8 cellular contexts compared by ENCODE assay signal in the genomic region with DNA sequence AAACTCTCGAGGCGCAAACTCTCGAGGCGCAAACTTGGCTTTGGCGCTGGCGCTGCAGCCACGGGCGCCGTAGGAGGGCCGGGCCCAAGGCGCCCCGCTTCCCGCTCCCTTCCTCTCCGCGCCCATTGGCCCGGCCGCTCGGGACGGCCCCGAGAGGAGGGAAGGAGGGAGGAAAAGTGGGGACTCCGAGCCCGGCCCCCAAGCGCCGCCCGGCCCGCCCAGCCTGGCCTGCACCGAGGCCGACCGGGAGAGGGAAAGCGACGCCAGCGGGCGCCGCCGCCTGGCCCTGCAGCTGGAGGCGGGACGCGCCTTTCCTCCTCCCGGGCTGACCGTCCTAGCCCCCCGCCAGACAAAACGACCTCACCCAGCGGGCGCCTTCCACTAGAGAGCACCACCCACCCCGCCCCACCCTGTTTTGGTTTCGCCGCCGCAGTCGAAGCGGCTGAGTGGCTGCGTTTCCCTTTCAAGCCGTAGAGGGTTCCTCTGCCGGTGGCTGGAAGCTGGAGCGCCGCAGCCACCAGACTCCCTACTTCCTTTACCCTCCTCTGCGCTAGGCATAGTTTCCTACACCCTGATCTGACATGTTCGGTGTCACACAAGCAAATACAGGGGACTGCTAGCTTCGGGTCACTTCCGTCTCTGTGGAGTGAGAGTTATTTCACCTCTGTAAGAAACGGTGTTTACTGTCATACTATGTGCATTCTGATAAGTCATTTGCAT. TPM values are rescaled to one million over a fixed set of nuclear protein-coding genes. Genes with fewer than 3 reads are reported as not detected.
A peak's percentile ranks its signal among the peaks of the same experiment; 100 is the strongest.
DNase-seq lines count a peak whose midpoint lies in the region; ATAC-seq and TF ChIP-seq lines count a peak whose summit lies in the region.

TSS of gene MBOAT1 (minus strand) at position 78 of the 720 bp plus-strand sequence. CDS start 235 bp downstream, outside the sequence.

- intact Hi-C loops in aorta (cut with DNase I) = no loop called here

- H3K27me3 ChIP-seq in right atrium auricular region = no peaks in the 10 kb centered on the region
- H3K27me3 ChIP-seq in aorta (ENCODE audit: control insufficient read depth in 1 of 2, insufficient read depth in 2 of 2, low read length in 1 of 2) = no peaks in the 10 kb centered on the region

- no peaks in the 10 kb centered on the region for H3K36me3 ChIP-seq in right atrium auricular region
- H3K36me3 ChIP-seq in aorta (ENCODE audit: control insufficient read depth in 1 of 2, insufficient read depth in 2 of 2, low read length in 1 of 2) = no peaks in the 10 kb centered on the region

- TF ChIP-seq CTCF in GM12865 (IDR thresholded peaks at IDR 0.05; ENCODE audit: insufficient read depth, low read depth, low read length, missing control alignments) (peak; percentile 10), right atrium auricular region (IDR thresholded peaks at IDR 0.05) (no peak)

- WGBS in aorta, 2 donors = 0% methylated on average over 45 to 60 of the region's 60 CpGs

- peak within 1 kb of the TSS; percentile 94 for H3K27ac ChIP-seq in right atrium auricular region
- H3K27ac ChIP-seq in aorta (ENCODE audit: low read depth in 1 of 2, low read length in 2 of 2) = peak within 1 kb of the TSS; percentile 16 to 73

- ATAC-seq in HG02610 (IDR thresholded peaks at IDR 0.05; ENCODE audit: unreplicated experiment) (peak; percentile 87), aorta (ENCODE audit: low FRiP score) (peak; percentile 98)

- peak; percentile 93 for DNase-seq in GM12865 (ENCODE audit: low read depth)
- peak; percentile 77 for DNase-seq in NCI-H1092 treated with DMSO at 0.1 percent for 48 hours (lab: John Stamatoyannopoulos, UW)
- peak; percentile 90 to 92 for DNase-seq in SW 1271 (lab: John Stamatoyannopoulos, UW)
- DNase-seq in amniotic stem cell (lab: John Stamatoyannopoulos, UW) = peak; percentile 77
- DNase-seq in right atrium auricular region (ENCODE audit: low spot score) = peak; percentile 89
- DNase-seq in pulmonary artery endothelial cell (ENCODE audit: low read depth, low spot score) = peak; percentile 56
- peak; percentile 95 to 96 for DNase-seq in aorta

- H3K4me3 ChIP-seq in GM12865 (ENCODE audit: low read depth, low read length) (peak within 1 kb of the TSS; percentile 96), right atrium auricular region (peak within 1 kb of the TSS; percentile 68 to 85), aorta (ENCODE audit: low read length in 2 of 2) (peak within 1 kb of the TSS; percentile 40 to 94)

- H3K4me1 ChIP-seq in right atrium auricular region = peaks cover 0 to 49% of the 10 kb centered on the region in 2 donors
- H3K4me1 ChIP-seq in aorta (ENCODE audit: control insufficient read depth in 1 of 2, insufficient read depth in 2 of 2, low read length in 2 of 2) = no peaks in the 10 kb centered on the region

- H3K9me3 ChIP-seq in right atrium auricular region (no peaks in the 10 kb centered on the region), aorta (ENCODE audit: control insufficient read depth, low read length) (no peaks in the 10 kb centered on the region)

RNA-seq across cellular contexts. Expression of gene MBOAT1, which starts in this region (rescaled TPM):
- total RNA-seq in right atrium auricular region = 1 to 10 TPM; 5.0 to 7.0 TPM
- 2.4 and 7.1 TPM in 2 replicates for total RNA-seq in pulmonary artery endothelial cell
- 10 to 100 TPM in 1 of 2 donors, 1 to 10 TPM in 1; 7.4 to 13.8 TPM for total RNA-seq in aorta
- 1 to 10 TPM; 2.5 to 3.5 TPM for polyA plus RNA-seq in aorta

Comparison
In these comparisons a context has a peak if more than half of its experiments do, and no peak if none do; other contexts are left out.
1. Peak in every context shown above with its lines: DNase-seq, ATAC-seq, H3K4me3 ChIP-seq and H3K27ac ChIP-seq.